In the genomic region with DNA sequence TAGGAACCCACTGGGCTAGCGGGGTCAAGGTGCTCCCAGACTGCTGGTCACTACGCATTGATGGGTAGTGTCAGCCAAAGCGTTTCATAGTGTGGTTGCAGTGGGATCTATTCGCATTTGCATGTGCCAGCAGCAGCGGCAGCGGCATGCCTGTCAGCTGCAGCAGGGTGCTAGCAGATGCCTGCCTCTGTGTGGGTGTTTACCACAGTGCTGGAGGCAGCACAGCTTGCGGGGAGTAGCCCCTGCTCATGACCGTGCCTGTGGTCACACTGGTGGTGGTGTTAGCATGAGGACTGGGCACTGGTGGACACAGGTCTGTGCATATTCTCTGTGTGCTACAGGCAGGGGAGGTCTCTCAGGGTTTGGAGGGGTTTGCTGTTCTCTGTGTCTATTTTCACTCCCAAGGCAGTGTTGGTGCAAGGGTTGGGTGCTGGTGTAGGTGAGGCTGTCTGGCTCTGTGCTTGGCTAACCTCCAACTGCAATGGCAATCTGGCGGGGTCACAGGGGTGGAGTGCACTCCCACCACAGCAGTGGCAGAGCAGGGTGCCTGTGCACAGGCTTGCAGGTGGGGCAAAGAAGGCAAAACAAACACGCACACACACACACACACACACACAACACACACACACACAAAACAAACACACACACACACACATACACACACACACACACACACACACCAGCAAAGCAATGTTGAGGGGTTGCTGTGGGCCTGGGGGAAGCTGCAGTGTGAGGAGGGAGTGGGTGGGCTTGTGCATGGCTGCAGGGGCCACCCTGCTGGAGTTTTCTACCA, we compare ENCODE assay signal across 25 cellular contexts.
"Had no signal": no experiment of that assay in that cellular context is flagged by ENCODE, and none has a peak within 500 bp of the region (broad histone marks: within the 10 kb centered on the region; RNA-seq: fewer than 3 reads in every experiment).

No MANE protein-coding gene starts in this region.

- H3K36me3 ChIP-seq: adrenal gland, breast epithelium, MG63 had no signal

- H3K27ac ChIP-seq: breast epithelium, KMS-11 had no signal

- ATAC-seq: activated CD4-positive, CD25-positive, alpha-beta regulatory T cell treated with anti-CD3 and anti-CD28 coated beads, Interleukin-2, amount 50 U/mL, for 24 hours; activated CD8-positive, alpha-beta T cell treated with anti-CD3 and anti-CD28 coated beads, Interleukin-2, amount 10 ng/mL, durations not matched to agents 7 days and 5 days; PC-3 had no signal

- DNase-seq: activated CD4-positive, alpha-beta T cell treated with anti-CD3 and anti-CD28 coated beads for 4 hours; activated CD4-positive, alpha-beta T cell treated with anti-CD3 and anti-CD28 coated beads, Interleukin-2, amount 50 U/mL, for 4 hours; activated CD8-positive, alpha-beta memory T cell treated with anti-CD3 and anti-CD28 coated beads, Interleukin-2, amount 50 U/mL, for 48 hours; activated CD8-positive, alpha-beta T cell treated with anti-CD3 and anti-CD28 coated beads, Interleukin-2, amount 10 ng/mL, durations not matched to agents 7 days and 5 days; activated naive CD4-positive, alpha-beta T cell treated with anti-CD3 and anti-CD28 coated beads, Interleukin-2, amount 50 U/mL, for 16 hours; activated naive CD8-positive, alpha-beta T cell treated with anti-CD3 and anti-CD28 coated beads, Interleukin-2, amount 10 ng/mL, durations not matched to agents 7 days and 5 days; activated T-cell treated with anti-CD3 and anti-CD28 coated beads, Interleukin-2, amount 50 U/mL, for 1 hour; central memory CD4-positive, alpha-beta T cell; MG63; MV-4-11; NCI-H1092 treated with DMSO at 0.1 percent for 48 hours; NCI-H1436 treated with DMSO at 0.1 percent for 48 hours; NCI-H1930; NCI-H2171 treated with DMSO at 0.1 percent for 48 hours; NCI-H226; NCI-H526; NCI-H82; PC-3; SHP77 treated with DMSO at 0.1 percent for 48 hours had no signal

- H3K4me2 ChIP-seq: KMS-11 had no signal

- H3K27me3 ChIP-seq: adrenal gland, MG63 had no signal

- H3K4me1 Mint-ChIP-seq: activated naive CD8-positive, alpha-beta T cell treated with anti-CD3 and anti-CD28 coated beads, Interleukin-2, amount 10 ng/mL, durations not matched to agents 7 days and 5 days had no signal

- H3K9me3 ChIP-seq: adrenal gland, MG63 had no signal

- H3K27ac Mint-ChIP-seq: activated CD8-positive, alpha-beta T cell treated with anti-CD3 and anti-CD28 coated beads, Interleukin-2, amount 10 ng/mL, durations not matched to agents 7 days and 5 days; activated naive CD8-positive, alpha-beta T cell treated with anti-CD3 and anti-CD28 coated beads, Interleukin-2, amount 10 ng/mL, durations not matched to agents 7 days and 5 days; T-helper 1 cell treated with Interleukin-12 subunit alpha and Interleukin-12 subunit beta and Interleukin-4 antibody, amounts not matched to agents 30 μg/mL and 1 μg/mL, for 36 hours had no signal

- H3K36me3 Mint-ChIP-seq: activated naive CD8-positive, alpha-beta T cell treated with anti-CD3 and anti-CD28 coated beads, Interleukin-2, amount 10 ng/mL, durations not matched to agents 7 days and 5 days had no signal

- H3K9me3 Mint-ChIP-seq: activated naive CD8-positive, alpha-beta T cell treated with anti-CD3 and anti-CD28 coated beads, Interleukin-2, amount 10 ng/mL, durations not matched to agents 7 days and 5 days; T-helper 1 cell treated with Interleukin-12 subunit alpha and Interleukin-12 subunit beta and Interleukin-4 antibody, amounts not matched to agents 30 μg/mL and 1 μg/mL, for 36 hours had no signal

- FAIRE-seq: RCC 7860 had no signal

- H3K4me3 Mint-ChIP-seq: activated CD8-positive, alpha-beta T cell treated with anti-CD3 and anti-CD28 coated beads, Interleukin-2, amount 10 ng/mL, durations not matched to agents 7 days and 5 days; activated naive CD8-positive, alpha-beta T cell treated with anti-CD3 and anti-CD28 coated beads, Interleukin-2, amount 10 ng/mL, durations not matched to agents 7 days and 5 days; T-helper 1 cell treated with Interleukin-12 subunit alpha and Interleukin-12 subunit beta and Interleukin-4 antibody, amounts not matched to agents 30 μg/mL and 1 μg/mL, for 36 hours had no signal

- H3K4me3 ChIP-seq: adrenal gland, breast epithelium, MG63 had no signal

- H3K4me1 ChIP-seq: adrenal gland, breast epithelium had no signal

- H3K27me3 Mint-ChIP-seq: activated naive CD8-positive, alpha-beta T cell treated with anti-CD3 and anti-CD28 coated beads, Interleukin-2, amount 10 ng/mL, durations not matched to agents 7 days and 5 days had no signal

- H3K9ac ChIP-seq: KMS-11 had no signal
